8 cellular contexts compared by ENCODE assay signal in the genomic region with DNA sequence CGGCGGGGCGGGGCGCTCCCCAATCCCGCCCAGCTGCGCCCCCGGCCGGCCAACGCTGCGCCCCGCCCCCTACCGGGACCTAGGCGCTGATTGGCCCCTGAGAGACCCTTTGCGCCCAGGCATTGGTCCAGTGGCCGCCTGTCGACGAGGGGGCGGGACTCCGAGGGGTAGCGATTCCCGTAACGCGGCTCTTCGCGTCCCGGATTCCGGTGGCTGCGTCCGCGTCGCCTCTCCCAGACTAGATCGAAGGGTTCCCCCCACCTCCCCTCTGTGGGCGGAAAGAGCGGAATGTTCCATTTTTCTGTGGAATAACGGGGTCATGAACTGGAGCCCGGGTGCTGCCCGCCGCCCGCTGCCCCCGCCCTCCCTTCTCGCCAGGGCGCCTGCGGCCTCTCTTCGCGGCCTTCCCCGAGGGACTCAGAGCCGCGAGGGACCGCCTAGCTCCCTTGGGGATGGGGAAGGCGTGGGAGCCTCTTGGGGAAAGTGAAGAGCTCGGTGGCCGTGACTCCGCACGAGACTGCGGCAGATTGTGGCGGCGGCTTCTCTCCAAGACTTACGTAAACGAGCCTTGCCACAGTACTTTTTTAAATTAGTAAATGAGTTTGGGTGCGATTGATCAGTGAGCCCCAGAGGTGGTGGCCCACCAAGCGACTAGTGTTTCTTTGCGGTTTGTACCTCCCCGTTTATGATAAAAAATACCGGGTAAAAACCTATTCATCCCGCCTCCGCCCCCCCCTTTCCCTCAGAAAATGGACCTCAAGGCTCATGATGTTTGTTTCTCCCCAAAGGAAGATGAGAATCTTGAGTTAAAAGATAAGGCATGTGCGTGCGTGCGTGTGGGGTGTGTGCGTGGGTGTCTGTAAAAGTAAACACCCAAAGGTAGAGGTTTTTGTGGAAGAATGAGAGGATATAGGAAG. TPM values are rescaled to one million over a fixed set of nuclear protein-coding genes. Genes with fewer than 3 reads are reported as not detected.
DNase-seq lines count a peak whose midpoint lies in the region; ATAC-seq and TF ChIP-seq lines count a peak whose summit lies in the region.

No MANE protein-coding gene starts in this region.

- H3K4me1 Mint-ChIP-seq in CD4-positive, alpha-beta memory T cell, result peaks cover 30 to 71% (median 39%) of the 10 kb centered on the region in 4 donors
- peaks cover 47% of the 10 kb centered on the region for H3K4me1 Mint-ChIP-seq in activated CD8-positive, alpha-beta T cell treated with anti-CD3 and anti-CD28 coated beads for 36 hours (ENCODE audit: low read depth)

- H3K27ac ChIP-seq in CD4-positive, alpha-beta memory T cell (ENCODE audit: low read depth, low read length), result peak overlapping the region; percentile 95
- H3K27ac ChIP-seq in HL-60 (replicated peaks) (peak overlapping the region; percentile 80), lower lobe of right lung (peak overlapping the region; percentile 99)

- no peaks in the 10 kb centered on the region for H3K9me3 ChIP-seq in CD4-positive, alpha-beta memory T cell (ENCODE audit: control insufficient read depth in 1 of 2, low read length in 2 of 2)
- no peaks in the 10 kb centered on the region for H3K9me3 ChIP-seq in lower lobe of right lung

- no peaks in the 10 kb centered on the region for H3K27me3 Mint-ChIP-seq in CD4-positive, alpha-beta memory T cell
- H3K27me3 Mint-ChIP-seq in activated CD8-positive, alpha-beta T cell treated with anti-CD3 and anti-CD28 coated beads for 36 hours, result no peaks in the 10 kb centered on the region

- DNase-seq in CD4-positive, alpha-beta memory T cell, result peak; percentile 93 to 95 (median 95)
- DNase-seq in HL-60 (ENCODE audit: low read depth in 1 of 2, low spot score in 1 of 2) (peak; percentile 55 to 85), NCI-H82 treated with DMSO at 0.1 percent for 48 hours (lab: John Stamatoyannopoulos, UW; ENCODE audit: unreplicated experiment) (peak; percentile 77), ecto neural progenitor cell (ENCODE audit: low spot score) (peak; percentile 97), lower lobe of right lung (peak; percentile 97)
- DNase-seq in activated CD8-positive, alpha-beta T cell treated with anti-CD3 and anti-CD28 coated beads for 36 hours, result peak; percentile 96
- DNase-seq in stimulated activated CD4-positive, alpha-beta T cell treated with anti-CD3 and anti-CD28 coated beads, TNF-alpha, amount 100 ng/mL, for 24 hours (ENCODE audit: low read depth in 3 of 3), result peak; percentile 91 to 98 (median 92)

- H3K27ac Mint-ChIP-seq in CD4-positive, alpha-beta memory T cell, result peak overlapping the region; percentile 93 to 99 (median 98)
- H3K27ac Mint-ChIP-seq in activated CD8-positive, alpha-beta T cell treated with anti-CD3 and anti-CD28 coated beads for 36 hours, result peak overlapping the region; percentile 99

- peak; percentile 94 for ATAC-seq in GM19463 (IDR thresholded peaks at IDR 0.05; ENCODE audit: unreplicated experiment)
- ATAC-seq in activated CD8-positive, alpha-beta T cell treated with anti-CD3 and anti-CD28 coated beads for 36 hours, result peak; percentile 95
- peak; percentile 97 to 99 for ATAC-seq in lower lobe of right lung

- H3K9me3 Mint-ChIP-seq in CD4-positive, alpha-beta memory T cell, result peaks cover 0 to 3% (median 0%) of the 10 kb centered on the region in 8 donors
- H3K9me3 Mint-ChIP-seq in activated CD8-positive, alpha-beta T cell treated with anti-CD3 and anti-CD28 coated beads for 36 hours, result peaks cover 4% of the 10 kb centered on the region

- peak overlapping the region; percentile 95 to 100 (median 98) for H3K4me3 Mint-ChIP-seq in CD4-positive, alpha-beta memory T cell
- peak overlapping the region; percentile 97 for H3K4me3 Mint-ChIP-seq in activated CD8-positive, alpha-beta T cell treated with anti-CD3 and anti-CD28 coated beads for 36 hours

- intact Hi-C loops in CD4-positive, alpha-beta memory T cell (cut with micrococcal nuclease), result loop anchor here (1.0 to 5.0 kb wide), 10 partner anchors 12 to 1177 kb away; a partner anchor contains a TSS
- intact Hi-C loops in activated CD8-positive, alpha-beta T cell treated with anti-CD3 and anti-CD28 coated beads for 36 hours (cut with micrococcal nuclease), result loop anchor here (5.0 kb wide), 2 partner anchors 62 to 87 kb away; no protein-coding TSS in a partner anchor
- intact Hi-C loops in lower lobe of right lung (cut with DNase I), result no loop called here

- H3K4me3 ChIP-seq in CD4-positive, alpha-beta memory T cell (ENCODE audit: low read length in 2 of 2), result peak overlapping the region; percentile 62 to 91
- H3K4me3 ChIP-seq in HL-60 (replicated peaks; ENCODE audit: insufficient read depth, low read length) (peak overlapping the region; percentile 74), lower lobe of right lung (peak overlapping the region; percentile 78)

- H3K4me1 ChIP-seq in CD4-positive, alpha-beta memory T cell (ENCODE audit: insufficient read depth, low read length), result peaks cover 37% of the 10 kb centered on the region
- peaks cover 26% of the 10 kb centered on the region for H3K4me1 ChIP-seq in lower lobe of right lung

- CTCF ChIA-PET in CD4-positive, alpha-beta memory T cell (lab: Charles Lee; ENCODE audit: partially characterized antibody), result interaction anchor here (1.3 to 3.3 kb wide), 5 partner anchors 12 to 107 kb away, joined by 4 to 12 read pairs (median 5); no protein-coding TSS in a partner anchor
- CTCF ChIA-PET in activated CD8-positive, alpha-beta T cell treated with anti-CD3 and anti-CD28 coated beads for 36 hours (lab: Charles Lee), result interaction anchor here (0.6 to 1.1 kb wide), 2 partner anchors 11 to 17 kb away, joined by 3 read pairs; no protein-coding TSS in a partner anchor

- no peaks in the 10 kb centered on the region for H3K27me3 ChIP-seq in CD4-positive, alpha-beta memory T cell (ENCODE audit: insufficient read depth, low read length)
- no peaks in the 10 kb centered on the region for H3K27me3 ChIP-seq in HL-60 (ENCODE audit: insufficient read depth, poor library complexity, severe bottlenecking)
- H3K27me3 ChIP-seq in lower lobe of right lung (ENCODE audit: low read depth), result no peaks in the 10 kb centered on the region

- peaks cover 5 to 28% of the 10 kb centered on the region in 2 donors for H3K36me3 Mint-ChIP-seq in CD4-positive, alpha-beta memory T cell
- H3K36me3 Mint-ChIP-seq in activated CD8-positive, alpha-beta T cell treated with anti-CD3 and anti-CD28 coated beads for 36 hours (ENCODE audit: low read depth), result peaks cover 20% of the 10 kb centered on the region

- TF ChIP-seq CTCF in HL-60 (IDR thresholded peaks at IDR 0.05; ENCODE audit: insufficient read depth, low read length) (no peak), lower lobe of right lung (IDR thresholded peaks at IDR 0.05) (peak; percentile 30)
- TF ChIP-seq CTCF in activated CD8-positive, alpha-beta T cell treated with anti-CD3 and anti-CD28 coated beads for 36 hours (IDR thresholded peaks at IDR 0.05), result no peak

- POLR2A ChIA-PET in CD4-positive, alpha-beta memory T cell (lab: Charles Lee; ENCODE audit: partially characterized antibody), result interaction anchor here (0.8 to 4.8 kb wide), 35 partner anchors 9 to 1178 kb away, joined by 3 to 58 read pairs (median 8); a partner anchor contains a TSS
- POLR2A ChIA-PET in activated CD8-positive, alpha-beta T cell treated with anti-CD3 and anti-CD28 coated beads for 36 hours (lab: Charles Lee), result interaction anchor here (1.0 to 2.2 kb wide), 8 partner anchors 12 to 206 kb away, joined by 3 to 11 read pairs (median 4); no protein-coding TSS in a partner anchor

- H3K36me3 ChIP-seq in CD4-positive, alpha-beta memory T cell (ENCODE audit: insufficient read depth, low read length), result no peaks in the 10 kb centered on the region
- H3K36me3 ChIP-seq in lower lobe of right lung, result no peaks in the 10 kb centered on the region

RNA-seq across cellular contexts. Expression of a gene that starts 0.5 kb away (rescaled TPM):
- 100 to 1,000 TPM; 176 to 180 TPM for total RNA-seq in CD4-positive, alpha-beta memory T cell
- 10 to 100 TPM; 26.3 to 42.8 TPM for polyA plus RNA-seq in CD4-positive, alpha-beta memory T cell
- 10 to 100 TPM; 31.4 to 35.3 TPM for total RNA-seq in activated CD8-positive, alpha-beta T cell treated with anti-CD3 and anti-CD28 coated beads for 36 hours
- 353 TPM for total RNA-seq in lower lobe of right lung

Comparison
In these comparisons a context has a peak if more than half of its experiments do, and no peak if none do; other contexts are left out.
1. Peak in every context shown above with its lines: DNase-seq, ATAC-seq, H3K4me3 ChIP-seq and H3K27ac ChIP-seq.